Comparison of ENCODE assay signal across 12 cellular contexts in the genomic region with DNA sequence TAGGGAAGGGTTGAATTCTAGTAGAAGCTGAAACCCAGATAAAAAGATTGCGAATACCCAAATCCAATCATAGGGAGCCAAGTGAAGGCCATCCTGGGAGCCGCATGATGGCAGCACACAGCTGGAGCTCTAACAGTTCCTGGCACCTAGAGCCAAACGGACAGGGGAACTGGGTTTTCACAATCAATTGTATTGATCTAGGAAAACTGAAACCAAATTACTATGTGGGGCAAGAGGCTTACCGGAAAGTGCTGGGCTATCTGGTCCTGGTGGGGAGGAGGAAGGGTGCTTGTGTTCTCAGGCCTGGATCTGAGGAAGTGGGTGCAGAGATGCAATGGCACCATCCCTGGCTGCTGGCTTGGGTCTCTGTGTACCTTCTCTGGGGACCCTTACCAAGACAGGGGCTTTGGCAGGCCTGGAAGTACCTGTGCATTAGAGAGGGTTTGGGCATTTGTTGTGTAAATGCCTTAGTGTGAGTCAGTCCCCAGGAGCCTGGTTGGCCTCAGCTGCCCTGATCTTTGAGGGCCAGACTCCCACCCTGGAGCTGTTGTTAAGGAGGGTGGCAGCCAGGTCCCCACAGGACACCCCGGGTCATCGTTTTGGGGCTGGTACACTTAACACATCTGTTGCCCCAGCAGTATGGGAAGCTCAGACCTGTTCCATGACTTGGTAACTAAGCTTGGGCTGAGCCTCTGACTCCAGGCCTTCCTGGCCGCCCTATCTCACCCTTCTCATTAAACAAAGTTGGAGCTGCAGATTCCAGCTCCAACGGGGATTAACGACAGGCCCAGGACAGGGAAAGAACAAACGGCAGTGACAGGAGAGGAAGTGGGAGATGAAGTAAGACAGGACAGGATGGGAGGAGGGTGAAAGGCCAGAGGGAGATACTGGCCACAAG. TPM values are rescaled to one million over a fixed set of nuclear protein-coding genes. Genes with fewer than 3 reads are reported as not detected.
DNase-seq lines count a peak whose midpoint lies in the region; ATAC-seq and TF ChIP-seq lines count a peak whose summit lies in the region.
"Had no signal": no experiment of that assay in that cellular context is flagged by ENCODE, and none has a peak within 500 bp of the region (broad histone marks: within the 10 kb centered on the region; RNA-seq: fewer than 3 reads in every experiment).

No MANE protein-coding gene starts in this region.

- no peak for TF ChIP-seq CTCF in NB4 (IDR thresholded peaks at IDR 0.05; ENCODE audit: low read depth, low read length)
- no peak for TF ChIP-seq CTCF in progenitor cell of endocrine pancreas (IDR thresholded peaks at IDR 0.05; ENCODE audit: unreplicated experiment)
- TF ChIP-seq CTCF in OCI-LY7 (conservative IDR thresholded peaks at IDR 0.05; ENCODE audit: low read length) = no peak
- no peak for TF ChIP-seq CTCF in mucosa of descending colon (IDR thresholded peaks at IDR 0.05)
- no peak for TF ChIP-seq CTCF in GM13976 (IDR thresholded peaks at IDR 0.05; ENCODE audit: borderline replicate concordance, control extremely low read depth, extremely low read depth, insufficient read depth, missing control alignments)

- ATAC-seq in activated CD4-positive, alpha-beta T cell treated with anti-CD3 and anti-CD28 coated beads for 36 hours = no peak
- no peak for ATAC-seq in mucosa of descending colon
- ATAC-seq: gastroesophageal sphincter had no signal

- intact Hi-C loops in activated CD4-positive, alpha-beta T cell treated with anti-CD3 and anti-CD28 coated beads for 36 hours (cut with DNase I, micrococcal nuclease) = no loop called here
- intact Hi-C loops in OCI-LY7 (cut with micrococcal nuclease; ENCODE audit: unreplicated experiment) = no loop called here
- intact Hi-C loops in mucosa of descending colon (cut with DNase I, micrococcal nuclease) = no loop called here

- no peaks in the 10 kb centered on the region for H3K9me3 Mint-ChIP-seq in activated CD4-positive, alpha-beta T cell treated with anti-CD3 and anti-CD28 coated beads for 36 hours (ENCODE audit: low read depth)
- no peaks in the 10 kb centered on the region for H3K9me3 Mint-ChIP-seq in progenitor cell of endocrine pancreas (ENCODE audit: low read depth)

- no peak overlapping the region for H3K4me2 ChIP-seq in OCI-LY7 (ENCODE audit: low read length)

- CTCF ChIA-PET in activated CD4-positive, alpha-beta T cell treated with anti-CD3 and anti-CD28 coated beads for 36 hours (lab: Charles Lee) = interaction anchor here (0.7 to 1.2 kb wide), 3 partner anchors 22 to 82 kb away, joined by 3 to 4 read pairs (median 3); no protein-coding TSS in a partner anchor
- CTCF ChIA-PET in OCI-LY7 (lab: Charles Lee; ENCODE audit: unreplicated experiment) = interaction anchor here (0.7 kb wide), 1 partner anchor 19 kb away, joined by 18 read pairs; no protein-coding TSS in a partner anchor

- H3K9me3 ChIP-seq in OCI-LY7 (ENCODE audit: low read length) = no peaks in the 10 kb centered on the region
- H3K9me3 ChIP-seq in mucosa of descending colon = no peaks in the 10 kb centered on the region
- H3K9me3 ChIP-seq: gastroesophageal sphincter had no signal

- no peaks in the 10 kb centered on the region for H3K9me2 ChIP-seq in OCI-LY7 (ENCODE audit: insufficient read depth, low read length)

- H3K36me3 Mint-ChIP-seq in activated CD4-positive, alpha-beta T cell treated with anti-CD3 and anti-CD28 coated beads for 36 hours (ENCODE audit: low read depth) = peaks cover 1% of the 10 kb centered on the region
- H3K36me3 Mint-ChIP-seq in progenitor cell of endocrine pancreas (ENCODE audit: insufficient read depth) = no peaks in the 10 kb centered on the region

- no TSS peak for BruUV-seq in OCI-LY7 (replicated peaks; lab: Mats Ljungman, UMichigan)

- H3K4me1 ChIP-seq in OCI-LY7 (ENCODE audit: insufficient read depth, low read length, poor library complexity, severe bottlenecking) (peaks cover 30% of the 10 kb centered on the region), mucosa of descending colon (ENCODE audit: low read depth) (peaks cover 6% of the 10 kb centered on the region)
- H3K4me1 ChIP-seq: gastroesophageal sphincter had no signal

- H2AFZ ChIP-seq in OCI-LY7 (ENCODE audit: low read length) = no peak overlapping the region

- no peaks in the 10 kb centered on the region for H3K27me3 Mint-ChIP-seq in activated CD4-positive, alpha-beta T cell treated with anti-CD3 and anti-CD28 coated beads for 36 hours
- no peaks in the 10 kb centered on the region for H3K27me3 Mint-ChIP-seq in progenitor cell of endocrine pancreas

- no peak overlapping the region for H3K4me3 ChIP-seq in NB4 (ENCODE audit: low read depth, low read length)
- no peak overlapping the region for H3K4me3 ChIP-seq in OCI-LY7 (ENCODE audit: low read depth, low read length, poor library complexity, severe bottlenecking)
- no peak overlapping the region for H3K4me3 ChIP-seq in mucosa of descending colon
- H3K4me3 ChIP-seq: gastroesophageal sphincter, SK-N-MC had no signal

- in situ Hi-C loops in GM13976 (cut with MboI; ENCODE audit: low sequenced_read_pairs, unreplicated experiment) = no loop called here

- no peaks in the 10 kb centered on the region for H4K20me1 ChIP-seq in OCI-LY7 (ENCODE audit: insufficient read depth, low read length)

- H3K4me1 Mint-ChIP-seq in activated CD4-positive, alpha-beta T cell treated with anti-CD3 and anti-CD28 coated beads for 36 hours = peaks cover 66% of the 10 kb centered on the region
- peaks cover 10% of the 10 kb centered on the region for H3K4me1 Mint-ChIP-seq in progenitor cell of endocrine pancreas (ENCODE audit: low read depth)

- TF ChIP-seq POLR2A in NB4 (IDR thresholded peaks at IDR 0.05; ENCODE audit: extremely low read depth, insufficient read length) = no peak

- H3K27ac Mint-ChIP-seq in activated CD4-positive, alpha-beta T cell treated with anti-CD3 and anti-CD28 coated beads for 36 hours = peak overlapping the region; percentile 84
- peak overlapping the region; percentile 69 for H3K27ac Mint-ChIP-seq in progenitor cell of endocrine pancreas

- POLR2A ChIA-PET in activated CD4-positive, alpha-beta T cell treated with anti-CD3 and anti-CD28 coated beads for 36 hours (lab: Charles Lee) = interaction anchor here (0.6 to 2.0 kb wide), 3 partner anchors 16 to 119 kb away, joined by 3 to 6 read pairs (median 5); no protein-coding TSS in a partner anchor
- POLR2A ChIA-PET in OCI-LY7 (lab: Charles Lee) = interaction anchor here (1.1 to 1.4 kb wide), 2 partner anchors 9 to 20 kb away, joined by 5 read pairs; no protein-coding TSS in a partner anchor

- H3K36me3 ChIP-seq in OCI-LY7 (ENCODE audit: insufficient read depth, low read length) = no peaks in the 10 kb centered on the region
- H3K36me3 ChIP-seq in mucosa of descending colon (ENCODE audit: low read depth) = no peaks in the 10 kb centered on the region
- H3K36me3 ChIP-seq: gastroesophageal sphincter had no signal

- H3K4me3 Mint-ChIP-seq in activated CD4-positive, alpha-beta T cell treated with anti-CD3 and anti-CD28 coated beads for 36 hours = no peak overlapping the region
- H3K4me3 Mint-ChIP-seq in progenitor cell of endocrine pancreas (ENCODE audit: low read depth) = no peak overlapping the region

- DNase-seq in activated CD4-positive, alpha-beta T cell treated with anti-CD3 and anti-CD28 coated beads for 36 hours = no peak
- DNase-seq in activated CD4-positive, alpha-beta T cell treated with anti-CD3 and anti-CD28 coated beads for 4 hours = no peak
- DNase-seq in NB4 (ENCODE audit: low read depth) (peak; percentile 56), epithelial cell of prostate (ENCODE audit: low read depth, low spot score) (no peak), progenitor cell of endocrine pancreas (ENCODE audit: low spot score, unreplicated experiment) (no peak), OCI-LY7 (ENCODE audit: low spot score) (no peak), mucosa of descending colon (no peak), GM13976 (ENCODE audit: low spot score) (no peak)
- DNase-seq: activated T-cell treated with anti-CD3 and anti-CD28 coated beads for 4 hours, mammary epithelial cell had no signal

- H3K79me2 ChIP-seq in OCI-LY7 (ENCODE audit: insufficient read depth, low read depth, low read length) = no peaks in the 10 kb centered on the region

- H3K27ac ChIP-seq in epithelial cell of prostate (peak overlapping the region; percentile 58), OCI-LY7 (ENCODE audit: low read depth, low read length, poor library complexity, severe bottlenecking) (no peak overlapping the region)
- H3K27ac ChIP-seq: gastroesophageal sphincter, SK-N-MC had no signal

RNA-seq across cellular contexts. Expression of gene FURIN, which starts 8.9 kb away (rescaled TPM):
- total RNA-seq in activated CD4-positive, alpha-beta T cell treated with anti-CD3 and anti-CD28 coated beads for 36 hours = 100 to 1,000 TPM; 406 to 422 TPM
- total RNA-seq in progenitor cell of endocrine pancreas = 64.1 and 64.8 TPM in 2 replicates
- total RNA-seq in OCI-LY7 (2014; rRNA removed; shearing (Covaris generic)) = 2.1 and 4.9 TPM in 2 replicates
- 7.4 and 10.3 TPM in 2 replicates for total RNA-seq in OCI-LY7 (2022)
- total RNA-seq in mucosa of descending colon = 10 to 100 TPM; 65.9 to 83.4 (median 67.4) TPM

RNA-seq across cellular contexts. Expression of gene FES, which starts 24.8 kb away (rescaled TPM):
- 10 to 100 TPM; 12.2 to 15.6 TPM for total RNA-seq in activated CD4-positive, alpha-beta T cell treated with anti-CD3 and anti-CD28 coated beads for 36 hours
- 13.8 and 16.2 TPM in 2 replicates for total RNA-seq in progenitor cell of endocrine pancreas
- total RNA-seq in OCI-LY7 (2014; rRNA removed; shearing (Covaris generic)) = 3.3 and 4.7 TPM in 2 replicates
- total RNA-seq in OCI-LY7 (2022) = 3.0 and 3.2 TPM in 2 replicates
- 10 to 100 TPM in 2 of 3 donors, 1 to 10 TPM in 1; 7.9 to 18.6 (median 12.1) TPM for total RNA-seq in mucosa of descending colon

RNA-seq across cellular contexts. Expression of gene MAN2A2, which starts 43.6 kb away (rescaled TPM):
- 100 to 1,000 TPM in 1 of 2 experiments, 10 to 100 TPM in 1; 76.6 to 104 TPM for total RNA-seq in activated CD4-positive, alpha-beta T cell treated with anti-CD3 and anti-CD28 coated beads for 36 hours
- total RNA-seq in progenitor cell of endocrine pancreas (111 and 117 TPM in 2 replicates), OCI-LY7 (2022) (11.6 and 17.4 TPM in 2 replicates), mucosa of descending colon (10 to 100 TPM; 50.9 to 75.8 (median 75.3) TPM)
- 6.6 and 12.2 TPM in 2 replicates for total RNA-seq in OCI-LY7 (2014; rRNA removed; shearing (Covaris generic))
